Comparison of ENCODE assay signal across 1 cellular context in the genomic region with DNA sequence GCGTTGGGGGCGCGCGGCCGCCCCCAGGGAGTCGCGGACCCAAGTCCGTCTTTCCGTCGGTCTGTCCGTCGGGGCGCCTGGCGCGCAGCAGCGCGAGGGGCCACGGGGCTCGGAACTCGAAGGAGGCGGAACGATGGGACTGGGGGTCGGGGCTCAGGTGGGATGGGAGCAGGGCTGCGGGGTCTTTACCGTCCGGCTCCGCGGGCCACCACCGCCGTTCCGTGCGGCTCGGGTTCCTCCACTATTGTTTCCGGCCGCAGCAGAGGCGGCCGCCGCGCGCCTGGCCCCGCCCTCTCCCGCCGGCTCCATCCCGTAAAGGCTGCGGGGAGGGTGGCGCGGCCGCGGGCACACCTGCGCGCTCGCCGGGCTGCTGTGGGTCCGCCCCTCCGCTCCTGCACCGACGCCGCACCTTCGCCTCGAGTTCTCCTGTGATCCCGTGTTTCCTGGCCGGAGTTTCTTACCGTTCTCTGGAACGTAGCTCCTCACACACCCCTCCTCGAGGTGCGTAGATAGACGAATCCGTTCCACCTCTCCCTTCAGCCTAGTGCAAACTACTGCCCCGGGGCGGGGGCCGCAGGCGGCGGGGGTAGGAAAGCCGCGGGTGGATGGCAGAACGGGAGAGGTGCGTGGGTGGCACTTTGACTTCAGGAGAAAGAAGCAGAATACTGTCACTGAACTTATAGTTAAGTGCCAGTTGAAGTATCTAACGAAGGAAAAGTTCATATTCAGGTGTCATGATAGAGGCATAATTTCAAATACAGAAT.
TF ChIP-seq lines count a peak whose summit lies in the region.

A gene (minus strand): TSS at position 243 of the 764 bp plus-strand sequence. CDS start 1,038 bp downstream, outside the sequence.

TF ChIP-seq in HepG2, 621 proteins besides CTCF, POLR2A, EP300 and RAD21 (continued from another document and continues in another):
- peak; percentile 85 for TF ChIP-seq HES4 (CRISPR knock-in tag; IDR thresholded peaks at IDR 0.05; ENCODE audit: borderline replicate concordance)
- TF ChIP-seq, protein P1, sequence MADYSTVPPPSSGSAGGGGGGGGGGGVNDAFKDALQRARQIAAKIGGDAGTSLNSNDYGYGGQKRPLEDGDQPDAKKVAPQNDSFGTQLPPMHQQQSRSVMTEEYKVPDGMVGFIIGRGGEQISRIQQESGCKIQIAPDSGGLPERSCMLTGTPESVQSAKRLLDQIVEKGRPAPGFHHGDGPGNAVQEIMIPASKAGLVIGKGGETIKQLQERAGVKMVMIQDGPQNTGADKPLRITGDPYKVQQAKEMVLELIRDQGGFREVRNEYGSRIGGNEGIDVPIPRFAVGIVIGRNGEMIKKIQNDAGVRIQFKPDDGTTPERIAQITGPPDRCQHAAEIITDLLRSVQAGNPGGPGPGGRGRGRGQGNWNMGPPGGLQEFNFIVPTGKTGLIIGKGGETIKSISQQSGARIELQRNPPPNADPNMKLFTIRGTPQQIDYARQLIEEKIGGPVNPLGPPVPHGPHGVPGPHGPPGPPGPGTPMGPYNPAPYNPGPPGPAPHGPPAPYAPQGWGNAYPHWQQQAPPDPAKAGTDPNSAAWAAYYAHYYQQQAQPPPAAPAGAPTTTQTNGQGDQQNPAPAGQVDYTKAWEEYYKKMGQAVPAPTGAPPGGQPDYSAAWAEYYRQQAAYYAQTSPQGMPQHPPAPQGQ (CRISPR knock-in tag; IDR thresholded peaks at IDR 0.05; ENCODE audit: borderline replicate concordance): no peak
- TF ChIP-seq KAT2B (IDR thresholded peaks at IDR 0.05; ENCODE audit: borderline replicate concordance, low read depth, low read length): no peak
- TF ChIP-seq WIZ (CRISPR knock-in tag; IDR thresholded peaks at IDR 0.05): no peak
- no peak for TF ChIP-seq HHEX (CRISPR knock-in tag; IDR thresholded peaks at IDR 0.05)
- TF ChIP-seq, protein P2, sequence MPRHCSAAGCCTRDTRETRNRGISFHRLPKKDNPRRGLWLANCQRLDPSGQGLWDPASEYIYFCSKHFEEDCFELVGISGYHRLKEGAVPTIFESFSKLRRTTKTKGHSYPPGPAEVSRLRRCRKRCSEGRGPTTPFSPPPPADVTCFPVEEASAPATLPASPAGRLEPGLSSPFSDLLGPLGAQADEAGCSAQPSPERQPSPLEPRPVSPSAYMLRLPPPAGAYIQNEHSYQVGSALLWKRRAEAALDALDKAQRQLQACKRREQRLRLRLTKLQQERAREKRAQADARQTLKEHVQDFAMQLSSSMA (CRISPR knock-in tag; IDR thresholded peaks at IDR 0.05): no peak
- TF ChIP-seq ZNF556 (CRISPR knock-in tag; IDR thresholded peaks at IDR 0.05; ENCODE audit: borderline replicate concordance): peak; percentile 86; the same call in 1 of the 2 replicates
- TF ChIP-seq RNF2 (conservative IDR thresholded peaks at IDR 0.05; ENCODE audit: low read depth): no peak
- no peak for TF ChIP-seq ATF1 (CRISPR knock-in tag; IDR thresholded peaks at IDR 0.05)
- TF ChIP-seq NFKBIZ (CRISPR knock-in tag; IDR thresholded peaks at IDR 0.05): no peak
- TF ChIP-seq NFIB (CRISPR knock-in tag; IDR thresholded peaks at IDR 0.05; ENCODE audit: borderline replicate concordance): no peak
- TF ChIP-seq ZNF891 (CRISPR knock-in tag; IDR thresholded peaks at IDR 0.05): no peak
- TF ChIP-seq, protein P3, sequence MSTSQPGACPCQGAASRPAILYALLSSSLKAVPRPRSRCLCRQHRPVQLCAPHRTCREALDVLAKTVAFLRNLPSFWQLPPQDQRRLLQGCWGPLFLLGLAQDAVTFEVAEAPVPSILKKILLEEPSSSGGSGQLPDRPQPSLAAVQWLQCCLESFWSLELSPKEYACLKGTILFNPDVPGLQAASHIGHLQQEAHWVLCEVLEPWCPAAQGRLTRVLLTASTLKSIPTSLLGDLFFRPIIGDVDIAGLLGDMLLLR (CRISPR knock-in tag; IDR thresholded peaks at IDR 0.05): peak; percentile 43
- TF ChIP-seq EED (CRISPR knock-in tag; IDR thresholded peaks at IDR 0.05): no peak
- TF ChIP-seq NAIF1 (CRISPR knock-in tag; IDR thresholded peaks at IDR 0.05; ENCODE audit: borderline replicate concordance): 0 out of 2 replicates have a peak, but pooled peaks have one; percentile 16
- TF ChIP-seq GZF1 (CRISPR knock-in tag; IDR thresholded peaks at IDR 0.05): no peak
- TF ChIP-seq, protein P4, sequence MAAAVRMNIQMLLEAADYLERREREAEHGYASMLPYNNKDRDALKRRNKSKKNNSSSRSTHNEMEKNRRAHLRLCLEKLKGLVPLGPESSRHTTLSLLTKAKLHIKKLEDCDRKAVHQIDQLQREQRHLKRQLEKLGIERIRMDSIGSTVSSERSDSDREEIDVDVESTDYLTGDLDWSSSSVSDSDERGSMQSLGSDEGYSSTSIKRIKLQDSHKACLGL (CRISPR knock-in tag; IDR thresholded peaks at IDR 0.05): no peak
- no peak for TF ChIP-seq MIER2 (CRISPR knock-in tag; IDR thresholded peaks at IDR 0.05)
- TF ChIP-seq, protein P5, sequence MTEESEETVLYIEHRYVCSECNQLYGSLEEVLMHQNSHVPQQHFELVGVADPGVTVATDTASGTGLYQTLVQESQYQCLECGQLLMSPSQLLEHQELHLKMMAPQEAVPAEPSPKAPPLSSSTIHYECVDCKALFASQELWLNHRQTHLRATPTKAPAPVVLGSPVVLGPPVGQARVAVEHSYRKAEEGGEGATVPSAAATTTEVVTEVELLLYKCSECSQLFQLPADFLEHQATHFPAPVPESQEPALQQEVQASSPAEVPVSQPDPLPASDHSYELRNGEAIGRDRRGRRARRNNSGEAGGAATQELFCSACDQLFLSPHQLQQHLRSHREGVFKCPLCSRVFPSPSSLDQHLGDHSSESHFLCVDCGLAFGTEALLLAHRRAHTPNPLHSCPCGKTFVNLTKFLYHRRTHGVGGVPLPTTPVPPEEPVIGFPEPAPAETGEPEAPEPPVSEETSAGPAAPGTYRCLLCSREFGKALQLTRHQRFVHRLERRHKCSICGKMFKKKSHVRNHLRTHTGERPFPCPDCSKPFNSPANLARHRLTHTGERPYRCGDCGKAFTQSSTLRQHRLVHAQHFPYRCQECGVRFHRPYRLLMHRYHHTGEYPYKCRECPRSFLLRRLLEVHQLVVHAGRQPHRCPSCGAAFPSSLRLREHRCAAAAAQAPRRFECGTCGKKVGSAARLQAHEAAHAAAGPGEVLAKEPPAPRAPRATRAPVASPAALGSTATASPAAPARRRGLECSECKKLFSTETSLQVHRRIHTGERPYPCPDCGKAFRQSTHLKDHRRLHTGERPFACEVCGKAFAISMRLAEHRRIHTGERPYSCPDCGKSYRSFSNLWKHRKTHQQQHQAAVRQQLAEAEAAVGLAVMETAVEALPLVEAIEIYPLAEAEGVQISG (CRISPR knock-in tag; IDR thresholded peaks at IDR 0.05): peak; percentile 81
- no peak; the same call in 1 of the 2 replicates for TF ChIP-seq ZMAT3 (CRISPR knock-in tag; conservative IDR thresholded peaks at IDR 0.05)
- no peak for TF ChIP-seq EZH2 (conservative IDR thresholded peaks at IDR 0.05; ENCODE audit: low read depth, low read length)
- no peak for TF ChIP-seq NFKB2 (CRISPR knock-in tag; IDR thresholded peaks at IDR 0.05; ENCODE audit: borderline replicate concordance)
- peak; percentile 64; the same call in 1 of the 2 replicates for TF ChIP-seq MAZ (IDR thresholded peaks at IDR 0.05; ENCODE audit: borderline replicate concordance, low read depth, low read length)
- peak; percentile 71 for TF ChIP-seq MAZ (CRISPR knock-in tag; IDR thresholded peaks at IDR 0.05; ENCODE audit: low read depth)
- TF ChIP-seq, protein P6, sequence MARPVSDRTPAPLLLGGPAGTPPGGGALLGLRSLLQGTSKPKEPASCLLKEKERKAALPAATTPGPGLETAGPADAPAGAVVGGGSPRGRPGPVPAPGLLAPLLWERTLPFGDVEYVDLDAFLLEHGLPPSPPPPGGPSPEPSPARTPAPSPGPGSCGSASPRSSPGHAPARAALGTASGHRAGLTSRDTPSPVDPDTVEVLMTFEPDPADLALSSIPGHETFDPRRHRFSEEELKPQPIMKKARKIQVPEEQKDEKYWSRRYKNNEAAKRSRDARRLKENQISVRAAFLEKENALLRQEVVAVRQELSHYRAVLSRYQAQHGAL (CRISPR knock-in tag; IDR thresholded peaks at IDR 0.05; ENCODE audit: not compliant biosample characterization): no peak
- no peak for TF ChIP-seq U2AF2 (IDR thresholded peaks at IDR 0.05; ENCODE audit: low read depth, low read length)
- TF ChIP-seq, protein P7, sequence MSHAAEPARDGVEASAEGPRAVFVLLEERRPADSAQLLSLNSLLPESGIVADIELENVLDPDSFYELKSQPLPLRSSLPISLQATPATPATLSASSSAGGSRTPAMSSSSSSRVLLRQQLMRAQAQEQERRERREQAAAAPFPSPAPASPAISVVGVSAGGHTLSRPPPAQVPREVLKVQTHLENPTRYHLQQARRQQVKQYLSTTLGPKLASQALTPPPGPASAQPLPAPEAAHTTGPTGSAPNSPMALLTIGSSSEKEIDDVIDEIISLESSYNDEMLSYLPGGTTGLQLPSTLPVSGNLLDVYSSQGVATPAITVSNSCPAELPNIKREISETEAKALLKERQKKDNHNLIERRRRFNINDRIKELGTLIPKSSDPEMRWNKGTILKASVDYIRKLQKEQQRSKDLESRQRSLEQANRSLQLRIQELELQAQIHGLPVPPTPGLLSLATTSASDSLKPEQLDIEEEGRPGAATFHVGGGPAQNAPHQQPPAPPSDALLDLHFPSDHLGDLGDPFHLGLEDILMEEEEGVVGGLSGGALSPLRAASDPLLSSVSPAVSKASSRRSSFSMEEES (CRISPR knock-in tag; IDR thresholded peaks at IDR 0.05): no peak
- TF ChIP-seq ASH2L (IDR thresholded peaks at IDR 0.05; ENCODE audit: insufficient read length, low read depth, low read length): peak; percentile 86
- TF ChIP-seq NPAS2 (CRISPR knock-in tag; IDR thresholded peaks at IDR 0.05; ENCODE audit: borderline replicate concordance): no peak
- TF ChIP-seq NBN (conservative IDR thresholded peaks at IDR 0.05): no peak
- peak; percentile 52; the same call in 1 of the 2 replicates for TF ChIP-seq DMAP1 (CRISPR knock-in tag; IDR thresholded peaks at IDR 0.05)
- TF ChIP-seq ZBTB7B (CRISPR knock-in tag; IDR thresholded peaks at IDR 0.05): no peak
- no peak for TF ChIP-seq SMAD3 (CRISPR knock-in tag; IDR thresholded peaks at IDR 0.05)
- TF ChIP-seq, protein P8, sequence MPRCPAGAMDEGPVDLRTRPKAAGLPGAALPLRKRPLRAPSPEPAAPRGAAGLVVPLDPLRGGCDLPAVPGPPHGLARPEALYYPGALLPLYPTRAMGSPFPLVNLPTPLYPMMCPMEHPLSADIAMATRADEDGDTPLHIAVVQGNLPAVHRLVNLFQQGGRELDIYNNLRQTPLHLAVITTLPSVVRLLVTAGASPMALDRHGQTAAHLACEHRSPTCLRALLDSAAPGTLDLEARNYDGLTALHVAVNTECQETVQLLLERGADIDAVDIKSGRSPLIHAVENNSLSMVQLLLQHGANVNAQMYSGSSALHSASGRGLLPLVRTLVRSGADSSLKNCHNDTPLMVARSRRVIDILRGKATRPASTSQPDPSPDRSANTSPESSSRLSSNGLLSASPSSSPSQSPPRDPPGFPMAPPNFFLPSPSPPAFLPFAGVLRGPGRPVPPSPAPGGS (CRISPR knock-in tag; IDR thresholded peaks at IDR 0.05): peak; percentile 61; the same call in 1 of the 2 replicates
- no peak for TF ChIP-seq SNAI1 (CRISPR knock-in tag; IDR thresholded peaks at IDR 0.05; ENCODE audit: borderline replicate concordance)
- TF ChIP-seq, protein P9, sequence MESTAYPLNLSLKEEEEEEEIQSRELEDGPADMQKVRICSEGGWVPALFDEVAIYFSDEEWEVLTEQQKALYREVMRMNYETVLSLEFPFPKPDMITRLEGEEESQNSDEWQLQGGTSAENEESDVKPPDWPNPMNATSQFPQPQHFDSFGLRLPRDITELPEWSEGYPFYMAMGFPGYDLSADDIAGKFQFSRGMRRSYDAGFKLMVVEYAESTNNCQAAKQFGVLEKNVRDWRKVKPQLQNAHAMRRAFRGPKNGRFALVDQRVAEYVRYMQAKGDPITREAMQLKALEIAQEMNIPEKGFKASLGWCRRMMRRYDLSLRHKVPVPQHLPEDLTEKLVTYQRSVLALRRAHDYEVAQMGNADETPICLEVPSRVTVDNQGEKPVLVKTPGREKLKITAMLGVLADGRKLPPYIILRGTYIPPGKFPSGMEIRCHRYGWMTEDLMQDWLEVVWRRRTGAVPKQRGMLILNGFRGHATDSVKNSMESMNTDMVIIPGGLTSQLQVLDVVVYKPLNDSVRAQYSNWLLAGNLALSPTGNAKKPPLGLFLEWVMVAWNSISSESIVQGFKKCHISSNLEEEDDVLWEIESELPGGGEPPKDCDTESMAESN (CRISPR knock-in tag; conservative IDR thresholded peaks at IDR 0.05): peak; percentile 76; the same call in 1 of the 2 replicates
- no peak for TF ChIP-seq ZNF207 (IDR thresholded peaks at IDR 0.05; ENCODE audit: borderline replicate concordance)
- TF ChIP-seq, protein P10, sequence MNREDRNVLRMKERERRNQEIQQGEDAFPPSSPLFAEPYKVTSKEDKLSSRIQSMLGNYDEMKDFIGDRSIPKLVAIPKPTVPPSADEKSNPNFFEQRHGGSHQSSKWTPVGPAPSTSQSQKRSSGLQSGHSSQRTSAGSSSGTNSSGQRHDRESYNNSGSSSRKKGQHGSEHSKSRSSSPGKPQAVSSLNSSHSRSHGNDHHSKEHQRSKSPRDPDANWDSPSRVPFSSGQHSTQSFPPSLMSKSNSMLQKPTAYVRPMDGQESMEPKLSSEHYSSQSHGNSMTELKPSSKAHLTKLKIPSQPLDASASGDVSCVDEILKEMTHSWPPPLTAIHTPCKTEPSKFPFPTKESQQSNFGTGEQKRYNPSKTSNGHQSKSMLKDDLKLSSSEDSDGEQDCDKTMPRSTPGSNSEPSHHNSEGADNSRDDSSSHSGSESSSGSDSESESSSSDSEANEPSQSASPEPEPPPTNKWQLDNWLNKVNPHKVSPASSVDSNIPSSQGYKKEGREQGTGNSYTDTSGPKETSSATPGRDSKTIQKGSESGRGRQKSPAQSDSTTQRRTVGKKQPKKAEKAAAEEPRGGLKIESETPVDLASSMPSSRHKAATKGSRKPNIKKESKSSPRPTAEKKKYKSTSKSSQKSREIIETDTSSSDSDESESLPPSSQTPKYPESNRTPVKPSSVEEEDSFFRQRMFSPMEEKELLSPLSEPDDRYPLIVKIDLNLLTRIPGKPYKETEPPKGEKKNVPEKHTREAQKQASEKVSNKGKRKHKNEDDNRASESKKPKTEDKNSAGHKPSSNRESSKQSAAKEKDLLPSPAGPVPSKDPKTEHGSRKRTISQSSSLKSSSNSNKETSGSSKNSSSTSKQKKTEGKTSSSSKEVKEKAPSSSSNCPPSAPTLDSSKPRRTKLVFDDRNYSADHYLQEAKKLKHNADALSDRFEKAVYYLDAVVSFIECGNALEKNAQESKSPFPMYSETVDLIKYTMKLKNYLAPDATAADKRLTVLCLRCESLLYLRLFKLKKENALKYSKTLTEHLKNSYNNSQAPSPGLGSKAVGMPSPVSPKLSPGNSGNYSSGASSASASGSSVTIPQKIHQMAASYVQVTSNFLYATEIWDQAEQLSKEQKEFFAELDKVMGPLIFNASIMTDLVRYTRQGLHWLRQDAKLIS (CRISPR knock-in tag; IDR thresholded peaks at IDR 0.05): no peak
- TF ChIP-seq ZNF792 (CRISPR knock-in tag; IDR thresholded peaks at IDR 0.05): no peak
- no peak for TF ChIP-seq KDM6A (CRISPR knock-in tag; IDR thresholded peaks at IDR 0.05; ENCODE audit: low read depth)
- TF ChIP-seq, protein P11, sequence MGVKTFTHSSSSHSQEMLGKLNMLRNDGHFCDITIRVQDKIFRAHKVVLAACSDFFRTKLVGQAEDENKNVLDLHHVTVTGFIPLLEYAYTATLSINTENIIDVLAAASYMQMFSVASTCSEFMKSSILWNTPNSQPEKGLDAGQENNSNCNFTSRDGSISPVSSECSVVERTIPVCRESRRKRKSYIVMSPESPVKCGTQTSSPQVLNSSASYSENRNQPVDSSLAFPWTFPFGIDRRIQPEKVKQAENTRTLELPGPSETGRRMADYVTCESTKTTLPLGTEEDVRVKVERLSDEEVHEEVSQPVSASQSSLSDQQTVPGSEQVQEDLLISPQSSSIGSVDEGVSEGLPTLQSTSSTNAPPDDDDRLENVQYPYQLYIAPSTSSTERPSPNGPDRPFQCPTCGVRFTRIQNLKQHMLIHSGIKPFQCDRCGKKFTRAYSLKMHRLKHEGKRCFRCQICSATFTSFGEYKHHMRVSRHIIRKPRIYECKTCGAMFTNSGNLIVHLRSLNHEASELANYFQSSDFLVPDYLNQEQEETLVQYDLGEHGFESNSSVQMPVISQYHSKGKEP (CRISPR knock-in tag; IDR thresholded peaks at IDR 0.05): no peak
